1 cellular context compared by ENCODE assay signal in the genomic region with DNA sequence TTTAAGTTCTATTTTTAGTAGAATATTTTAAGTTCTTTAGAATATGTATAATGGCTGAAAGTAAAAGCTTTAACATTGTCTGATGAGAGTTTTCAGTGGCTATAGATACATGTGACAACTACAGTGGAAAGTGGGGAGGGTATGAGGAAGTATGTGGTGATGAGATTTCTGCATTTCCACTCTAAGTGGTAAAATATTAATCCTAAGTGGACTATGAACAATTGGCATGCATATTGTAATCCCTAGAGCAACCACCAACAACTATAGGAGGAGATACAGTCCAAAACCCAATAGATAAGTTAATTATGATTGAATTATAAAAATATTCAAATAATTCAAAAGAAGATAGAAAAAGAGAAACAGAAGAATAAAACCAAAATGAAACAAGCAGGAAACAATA.
A peak's percentile ranks its signal among the peaks of the same experiment; 100 is the strongest.
TF ChIP-seq lines count a peak whose summit lies in the region.

No MANE protein-coding gene starts in this region.

TF ChIP-seq in liver, 16 proteins besides CTCF, POLR2A, EP300 and RAD21 (continued from another document):
- TF ChIP-seq REST (IDR thresholded peaks at IDR 0.05) (no peak), EGR1 (IDR thresholded peaks at IDR 0.05; ENCODE audit: low read depth in 2 of 2) (no peak), NR2F2 (IDR thresholded peaks at IDR 0.05) (no peak), YY1 (IDR thresholded peaks at IDR 0.05) (no peak), TAF1 (conservative IDR thresholded peaks at IDR 0.05) (no peak), ATF3 (IDR thresholded peaks at IDR 0.05) (no peak), HNF4G (IDR thresholded peaks at IDR 0.05) (peak; percentile 28), GABPA (IDR thresholded peaks at IDR 0.05 in 1 of 2, conservative IDR thresholded peaks at IDR 0.05 in 1 of 2) (no peak), HNF4A (conservative IDR thresholded peaks at IDR 0.05) (peak; percentile 65 to 76), FOXA2 (IDR thresholded peaks at IDR 0.05) (no peak), SP1 (IDR thresholded peaks at IDR 0.05) (peak; percentile 54), FOXA1 (IDR thresholded peaks at IDR 0.05) (no peak)
- TF ChIP-seq, protein P1, sequence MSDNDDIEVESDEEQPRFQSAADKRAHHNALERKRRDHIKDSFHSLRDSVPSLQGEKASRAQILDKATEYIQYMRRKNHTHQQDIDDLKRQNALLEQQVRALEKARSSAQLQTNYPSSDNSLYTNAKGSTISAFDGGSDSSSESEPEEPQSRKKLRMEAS (IDR thresholded peaks at IDR 0.05), result no peak
